ENCODE assay signal across 12 cellular contexts in genomic region chrX:120726294-120726693, GRCh38.
DNase-seq lines count a peak whose midpoint lies in the region; ATAC-seq and TF ChIP-seq lines count a peak whose summit lies in the region.
"Had no signal": no experiment of that assay in that cellular context is flagged by ENCODE, and none has a peak within 500 bp of the region (broad histone marks: within the 10 kb centered on the region; RNA-seq: fewer than 3 reads in every experiment).

No MANE protein-coding gene starts in this region.

- no peak overlapping the region for H2AFZ ChIP-seq in SK-N-SH (ENCODE audit: low read depth)

- H3K4me1 ChIP-seq in SK-N-SH (ENCODE audit: control insufficient read depth in 1 of 2, insufficient read depth in 2 of 2, low read depth in 1 of 2, low read length in 1 of 2) = no peaks in the 10 kb centered on the region

- no peak for TF ChIP-seq EP300 in SK-N-SH (IDR thresholded peaks at IDR 0.05; ENCODE audit: borderline replicate concordance in 1 of 2, low read depth in 1 of 2, low read length in 1 of 2)

- POLR2A ChIA-PET in SK-N-SH (lab: Yijun Ruan, JAX) = no interaction called here

- no peaks in the 10 kb centered on the region for H3K9me2 ChIP-seq in SK-N-SH

- ATAC-seq in GM18499 (IDR thresholded peaks at IDR 0.05; ENCODE audit: insufficient read depth, unreplicated experiment) (peak; percentile 96), GM21390 (IDR thresholded peaks at IDR 0.05; ENCODE audit: unreplicated experiment) (peak; percentile 99), HG03108 (IDR thresholded peaks at IDR 0.05; ENCODE audit: unreplicated experiment) (peak; percentile 98)

- no peaks in the 10 kb centered on the region for H3F3A ChIP-seq in SK-N-SH (replicated peaks; ENCODE audit: insufficient read depth)

- H3K4me2 ChIP-seq in SK-N-SH = no peak overlapping the region

- no peak for TF ChIP-seq CTCF in SK-N-SH (IDR thresholded peaks at IDR 0.05)

- TF ChIP-seq RAD21 in SK-N-SH (IDR thresholded peaks at IDR 0.05; ENCODE audit: low read length) = no peak

- no peak overlapping the region for H3K27ac ChIP-seq in SK-N-SH (ENCODE audit: low read depth in 2 of 2, low read length in 1 of 2)
- H3K27ac ChIP-seq: HL-60 had no signal

- H3K9ac ChIP-seq in SK-N-SH = no peak overlapping the region

- WGBS in SK-N-SH (ENCODE audit: low lambda C conversion rate) = 27% methylated on average over 2 of the region's 2 CpGs

- H3K36me3 ChIP-seq in SK-N-SH (replicated peaks in 1 of 2; ENCODE audit: control insufficient read depth in 1 of 2, insufficient read depth in 2 of 2, low read length in 1 of 2) = no peaks in the 10 kb centered on the region

- H3K4me3 ChIP-seq in SK-N-SH (ENCODE audit: low read depth in 2 of 2, low read length in 1 of 2) = no peak overlapping the region

- peak; percentile 17 for DNase-seq in RPMI8226
- no peak for DNase-seq in NCI-H2081 (lab: John Stamatoyannopoulos, UW)
- no peak for DNase-seq in DMS153 treated with DMSO at 0.1 percent for 48 hours (lab: John Stamatoyannopoulos, UW; ENCODE audit: unreplicated experiment)
- no peak for DNase-seq in effector CD4-positive, alpha-beta T cell
- no peak for DNase-seq in SK-N-SH
- DNase-seq: activated naive CD8-positive, alpha-beta T cell treated with anti-CD3 and anti-CD28 coated beads, Interleukin-2, amount 10 ng/mL, durations not matched to agents 7 days and 5 days; COR-L47; kidney glomerular epithelial cell had no signal

- no peaks in the 10 kb centered on the region for H3K9me3 ChIP-seq in SK-N-SH

- H3K79me2 ChIP-seq in SK-N-SH (ENCODE audit: insufficient read depth) = no peaks in the 10 kb centered on the region

- H3K27me3 ChIP-seq in SK-N-SH (ENCODE audit: insufficient read depth) = no peaks in the 10 kb centered on the region

- no peaks in the 10 kb centered on the region for H4K20me1 ChIP-seq in SK-N-SH (ENCODE audit: insufficient read depth)

- CTCF ChIA-PET in SK-N-SH (lab: Yijun Ruan, JAX) = no interaction called here

TF ChIP-seq in SK-N-SH, 30 proteins besides CTCF, POLR2A, EP300 and RAD21:
- no peak for TF ChIP-seq FOSL2 (IDR thresholded peaks at IDR 0.05; ENCODE audit: borderline replicate concordance, low read depth)
- no peak for TF ChIP-seq TCF12 (IDR thresholded peaks at IDR 0.05)
- no peak for TF ChIP-seq MEF2A (IDR thresholded peaks at IDR 0.05; ENCODE audit: borderline replicate concordance, low read depth)
- TF ChIP-seq GATA2 (CRISPR knock-in tag; IDR thresholded peaks at IDR 0.05) = no peak
- no peak for TF ChIP-seq RFX5 (IDR thresholded peaks at IDR 0.05; ENCODE audit: low read length)
- no peak for TF ChIP-seq RCOR1 (IDR thresholded peaks at IDR 0.05; ENCODE audit: low read length)
- no peak for TF ChIP-seq MXI1 (IDR thresholded peaks at IDR 0.05; ENCODE audit: low read depth, low read length)
- TF ChIP-seq, protein P1, sequence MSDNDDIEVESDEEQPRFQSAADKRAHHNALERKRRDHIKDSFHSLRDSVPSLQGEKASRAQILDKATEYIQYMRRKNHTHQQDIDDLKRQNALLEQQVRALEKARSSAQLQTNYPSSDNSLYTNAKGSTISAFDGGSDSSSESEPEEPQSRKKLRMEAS (IDR thresholded peaks at IDR 0.05; ENCODE audit: low read depth) = no peak
- no peak for TF ChIP-seq SIN3A (IDR thresholded peaks at IDR 0.05; ENCODE audit: borderline replicate concordance, low read depth, low read length)
- TF ChIP-seq FOXM1 (IDR thresholded peaks at IDR 0.05; ENCODE audit: low read depth) = no peak
- no peak for TF ChIP-seq RXRA (IDR thresholded peaks at IDR 0.05; ENCODE audit: borderline replicate concordance, low read depth)
- TF ChIP-seq, protein P2, sequence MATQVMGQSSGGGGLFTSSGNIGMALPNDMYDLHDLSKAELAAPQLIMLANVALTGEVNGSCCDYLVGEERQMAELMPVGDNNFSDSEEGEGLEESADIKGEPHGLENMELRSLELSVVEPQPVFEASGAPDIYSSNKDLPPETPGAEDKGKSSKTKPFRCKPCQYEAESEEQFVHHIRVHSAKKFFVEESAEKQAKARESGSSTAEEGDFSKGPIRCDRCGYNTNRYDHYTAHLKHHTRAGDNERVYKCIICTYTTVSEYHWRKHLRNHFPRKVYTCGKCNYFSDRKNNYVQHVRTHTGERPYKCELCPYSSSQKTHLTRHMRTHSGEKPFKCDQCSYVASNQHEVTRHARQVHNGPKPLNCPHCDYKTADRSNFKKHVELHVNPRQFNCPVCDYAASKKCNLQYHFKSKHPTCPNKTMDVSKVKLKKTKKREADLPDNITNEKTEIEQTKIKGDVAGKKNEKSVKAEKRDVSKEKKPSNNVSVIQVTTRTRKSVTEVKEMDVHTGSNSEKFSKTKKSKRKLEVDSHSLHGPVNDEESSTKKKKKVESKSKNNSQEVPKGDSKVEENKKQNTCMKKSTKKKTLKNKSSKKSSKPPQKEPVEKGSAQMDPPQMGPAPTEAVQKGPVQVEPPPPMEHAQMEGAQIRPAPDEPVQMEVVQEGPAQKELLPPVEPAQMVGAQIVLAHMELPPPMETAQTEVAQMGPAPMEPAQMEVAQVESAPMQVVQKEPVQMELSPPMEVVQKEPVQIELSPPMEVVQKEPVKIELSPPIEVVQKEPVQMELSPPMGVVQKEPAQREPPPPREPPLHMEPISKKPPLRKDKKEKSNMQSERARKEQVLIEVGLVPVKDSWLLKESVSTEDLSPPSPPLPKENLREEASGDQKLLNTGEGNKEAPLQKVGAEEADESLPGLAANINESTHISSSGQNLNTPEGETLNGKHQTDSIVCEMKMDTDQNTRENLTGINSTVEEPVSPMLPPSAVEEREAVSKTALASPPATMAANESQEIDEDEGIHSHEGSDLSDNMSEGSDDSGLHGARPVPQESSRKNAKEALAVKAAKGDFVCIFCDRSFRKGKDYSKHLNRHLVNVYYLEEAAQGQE (IDR thresholded peaks at IDR 0.05; ENCODE audit: low read depth, low read length) = no peak
- TF ChIP-seq, protein P3, sequence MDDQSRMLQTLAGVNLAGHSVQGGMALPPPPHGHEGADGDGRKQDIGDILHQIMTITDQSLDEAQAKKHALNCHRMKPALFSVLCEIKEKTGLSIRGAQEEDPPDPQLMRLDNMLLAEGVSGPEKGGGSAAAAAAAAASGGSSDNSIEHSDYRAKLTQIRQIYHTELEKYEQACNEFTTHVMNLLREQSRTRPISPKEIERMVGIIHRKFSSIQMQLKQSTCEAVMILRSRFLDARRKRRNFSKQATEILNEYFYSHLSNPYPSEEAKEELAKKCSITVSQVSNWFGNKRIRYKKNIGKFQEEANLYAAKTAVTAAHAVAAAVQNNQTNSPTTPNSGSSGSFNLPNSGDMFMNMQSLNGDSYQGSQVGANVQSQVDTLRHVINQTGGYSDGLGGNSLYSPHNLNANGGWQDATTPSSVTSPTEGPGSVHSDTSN (IDR thresholded peaks at IDR 0.05) = no peak
- TF ChIP-seq USF2 (IDR thresholded peaks at IDR 0.05; ENCODE audit: borderline replicate concordance, low read depth, low read length) = no peak
- TF ChIP-seq IRF3 (IDR thresholded peaks at IDR 0.05; ENCODE audit: low read depth, low read length) = no peak
- TF ChIP-seq YY1 (IDR thresholded peaks at IDR 0.05; ENCODE audit: low read depth) = no peak
- TF ChIP-seq FOXJ3 (CRISPR knock-in tag; IDR thresholded peaks at IDR 0.05) = no peak
- TF ChIP-seq TAF1 (IDR thresholded peaks at IDR 0.05; ENCODE audit: borderline replicate concordance, low read depth, low read length) = no peak
- no peak for TF ChIP-seq TEAD4 (IDR thresholded peaks at IDR 0.05; ENCODE audit: borderline replicate concordance, insufficient read depth)
